ENCODE assay signal across 8 cellular contexts in genomic region chr5:36875051-36875788, GRCh38. TPM values are rescaled to one million over a fixed set of nuclear protein-coding genes. Genes with fewer than 3 reads are reported as not detected.
DNase-seq lines count a peak whose midpoint lies in the region; ATAC-seq, FAIRE-seq and TF ChIP-seq lines count a peak whose summit lies in the region.

No MANE protein-coding gene starts in this region.

- ATAC-seq in HepG2, result peak; percentile 4; the same call in 1 of the 3 replicates
- ATAC-seq in HG03442 (IDR thresholded peaks at IDR 0.05; ENCODE audit: unreplicated experiment), result no peak

- H3K36me3 ChIP-seq in colonic mucosa (no peaks in the 10 kb centered on the region), HepG2 (replicated peaks in 1 of 2; ENCODE audit: control insufficient read depth in 1 of 2, insufficient read depth in 2 of 2, low read length in 2 of 2) (no peaks in the 10 kb centered on the region)

- H3K27ac ChIP-seq in colonic mucosa, result peak overlapping the region; percentile 94
- H3K27ac ChIP-seq in HepG2 (ENCODE audit: extremely low read length, insufficient read depth, low read length), result peak overlapping the region; percentile 96

- H3K4me3 ChIP-seq in colonic mucosa (peak overlapping the region; percentile 75), HepG2 (replicated peaks in 1 of 3; ENCODE audit: insufficient read depth in 1 of 3, low read depth in 2 of 3, low read length in 3 of 3) (peak overlapping the region; percentile 95 to 99 (median 99))

- no peak for TF ChIP-seq RAD21 in HepG2 (CRISPR knock-in tag; IDR thresholded peaks at IDR 0.05)

- TF ChIP-seq EP300 in HepG2 (IDR thresholded peaks at IDR 0.05; ENCODE audit: low read depth in 2 of 2, low read length in 2 of 2) (no peak), HepG2 (CRISPR knock-in tag; IDR thresholded peaks at IDR 0.05; ENCODE audit: borderline replicate concordance) (no peak)

- peak overlapping the region; percentile 83 for H3K4me2 ChIP-seq in HepG2 (ENCODE audit: low read depth, low read length)

- 2% methylated on average over 16 of the region's 26 CpGs for WGBS in HepG2 (ENCODE audit: low lambda C conversion rate)

- H2AFZ ChIP-seq in HepG2 (ENCODE audit: low read length), result no peak overlapping the region

- H3K4me1 ChIP-seq in colonic mucosa, result peaks cover 6% of the 10 kb centered on the region
- peaks cover 34% of the 10 kb centered on the region for H3K4me1 ChIP-seq in HepG2 (ENCODE audit: insufficient read depth, low read length)

- no peak for TF ChIP-seq POLR2A in HepG2 (IDR thresholded peaks at IDR 0.05; ENCODE audit: insufficient read depth in 1 of 2, low read depth in 2 of 2, low read length in 2 of 2)

- DNase-seq in NCI-H2029 treated with DMSO at 0.1 percent for 48 hours (lab: John Stamatoyannopoulos, UW) (peak; percentile 20), NCI-H2029 (lab: John Stamatoyannopoulos, UW) (no peak), NCI-H1105 treated with DMSO at 0.1 percent for 48 hours (lab: John Stamatoyannopoulos, UW) (peak; percentile 18), colonic mucosa (peak; percentile 67), HepG2 (ENCODE audit: low spot score) (peak; percentile 13)
- DNase-seq in activated CD4-positive, alpha-beta T cell treated with anti-CD3 and anti-CD28 coated beads for 24 hours (ENCODE audit: low read depth in 2 of 2), result peak; percentile 18 to 24
- DNase-seq in stimulated activated CD4-positive, alpha-beta T cell treated with anti-CD3 and anti-CD28 coated beads, Interleukin-4, amount 100 ng/mL, for 4 hours, result peak; percentile 19 to 37

- H3K9ac ChIP-seq in colonic mucosa (ENCODE audit: low read depth in 2 of 2, low read length in 2 of 2) (peak overlapping the region; percentile 86 to 97), HepG2 (ENCODE audit: insufficient read depth, low read depth, low read length) (peak overlapping the region; percentile 97)

- intact Hi-C loops in colonic mucosa (cut with DNase I) (no loop called here), HepG2 (cut with micrococcal nuclease; ENCODE audit: unreplicated experiment) (loop anchor here (5.0 to 10.0 kb wide), 2 partner anchors 127 to 720 kb away; partner anchors contain the start of genes LMBRD2 and SKP2)

- in situ Hi-C loops in HepG2 (cut with HindIII; ENCODE audit: extremely low pct_ligation_motif_present, low pct_unique_long_range_greater_than_20kb), result no loop called here

- BruUV-seq in HepG2 (replicated peaks; lab: Mats Ljungman, UMichigan), result no TSS peak

- H3K27me3 ChIP-seq in colonic mucosa (no peaks in the 10 kb centered on the region), HepG2 (ENCODE audit: control insufficient read depth in 1 of 2, insufficient read depth in 2 of 2, low read length in 2 of 2) (peaks cover 0 to 3% of the 10 kb centered on the region in 2 experiments; a peak in 1 of 5 replicates)

- TF ChIP-seq CTCF in colonic mucosa (IDR thresholded peaks at IDR 0.05) (no peak), HepG2 (CRISPR knock-in tag; IDR thresholded peaks at IDR 0.05) (no peak)

- CTCF ChIA-PET in HepG2 (lab: Yijun Ruan, JAX; ENCODE audit: low intra/inter-chr PET ratio, low total read pairs), result no interaction called here

- H3K9me3 ChIP-seq in colonic mucosa (no peaks in the 10 kb centered on the region), HepG2 (ENCODE audit: low read length) (no peaks in the 10 kb centered on the region)

- peaks cover 76% of the 10 kb centered on the region for H3K79me2 ChIP-seq in HepG2 (ENCODE audit: insufficient read depth, low read length)

- peaks cover 35% of the 10 kb centered on the region for H4K20me1 ChIP-seq in HepG2 (ENCODE audit: insufficient read depth, low read length)

- no peak for FAIRE-seq in HepG2 (lab: Jason Lieb, UNC)

- POLR2A ChIA-PET in HepG2 (lab: Yijun Ruan, JAX), result interaction anchor here (1.1 to 1.7 kb wide), 2 partner anchors 9 to 129 kb away, joined by 3 to 4 read pairs; no protein-coding TSS in a partner anchor

TF ChIP-seq in HepG2, 621 proteins besides CTCF, POLR2A, EP300 and RAD21:
- peak; percentile 45 for TF ChIP-seq ASH2L (IDR thresholded peaks at IDR 0.05; ENCODE audit: insufficient read length, low read depth, low read length)
- TF ChIP-seq RFX1 (IDR thresholded peaks at IDR 0.05), result no peak
- TF ChIP-seq ZNF296 (CRISPR knock-in tag; conservative IDR thresholded peaks at IDR 0.05), result no peak
- peak; percentile 13; the same call in 1 of the 2 replicates for TF ChIP-seq MEIS1 (CRISPR knock-in tag; IDR thresholded peaks at IDR 0.05; ENCODE audit: borderline replicate concordance)
- 0 out of 2 replicates have a peak, but pooled peaks have one; percentile 18 for TF ChIP-seq MEF2D (CRISPR knock-in tag; IDR thresholded peaks at IDR 0.05)
- 0 out of 2 replicates have a peak, but pooled peaks have one; percentile 32 for TF ChIP-seq PATZ1 (CRISPR knock-in tag; IDR thresholded peaks at IDR 0.05)

RNA-seq across cellular contexts. Expression of gene NIPBL, which starts 1.3 kb away (rescaled TPM):
- total RNA-seq in colonic mucosa (10 to 100 TPM; 47.6 to 59.2 TPM), HepG2 (2016; rRNA removed; fragmentation: Illumina TruSeq; extraction: Trizol) (12.3 and 30.5 TPM in 2 replicates)
- total RNA-seq in HepG2 (2016; cell fraction: cytosol; rRNA removed; fragmentation: Illumina TruSeq; extraction: Trizol; ENCODE audit: low read depth), result 24.0 and 27.8 TPM in 2 replicates
- 9.1 and 33.0 TPM in 2 replicates for total RNA-seq in HepG2 (2016; cell fraction: insoluble cytoplasmic fraction; rRNA removed; fragmentation: Illumina TruSeq; extraction: Trizol)
- total RNA-seq in HepG2 (2016; cell fraction: membrane; rRNA removed; fragmentation: Illumina TruSeq; extraction: Trizol), result 26.1 and 28.9 TPM in 2 replicates
- total RNA-seq in HepG2 (2016; cell fraction: nucleus; rRNA removed; fragmentation: Illumina TruSeq; extraction: Trizol), result 33.1 and 36.7 TPM in 2 replicates
- 24.1 and 32.3 TPM in 2 replicates for polyA plus RNA-seq in HepG2 (2011; rRNA removed)
- 12.5 and 17.2 TPM in 2 replicates for polyA plus RNA-seq in HepG2 (2011; cell fraction: cytosol; rRNA removed)
- polyA plus RNA-seq in HepG2 (2011; cell fraction: nucleus; rRNA removed), result 26.2 and 31.4 TPM in 2 replicates
- 14.9 and 21.2 TPM in 2 replicates for polyA plus RNA-seq in HepG2 (2012)
- polyA plus RNA-seq in HepG2 (2016; cell fraction: cytosol; fragmentation: Illumina TruSeq; extraction: Trizol; ENCODE audit: low read depth), result 0.62 and 0.76 TPM in 2 replicates
- polyA plus RNA-seq in HepG2 (2016; cell fraction: insoluble cytoplasmic fraction; fragmentation: Illumina TruSeq; extraction: Trizol; ENCODE audit: low read depth), result 34.6 and 35.0 TPM in 2 replicates
- polyA plus RNA-seq in HepG2 (2016; cell fraction: membrane; fragmentation: Illumina TruSeq; extraction: Trizol; ENCODE audit: low read depth), result 1.9 and 2.1 TPM in 2 replicates
- 28.9 and 29.4 TPM in 2 replicates for polyA plus RNA-seq in HepG2 (2016; cell fraction: nucleus; fragmentation: Illumina TruSeq; extraction: Trizol; ENCODE audit: insufficient read depth, low read depth)
- polyA minus RNA-seq in HepG2 (2011; rRNA and poly(A)+ RNA removed; ENCODE audit: low replicate concordance), result 84.7 and 239 TPM in 2 replicates
- polyA minus RNA-seq in HepG2 (2011; cell fraction: cytosol; rRNA and poly(A)+ RNA removed), result 35.3 and 42.1 TPM in 2 replicates
- polyA minus RNA-seq in HepG2 (2011; cell fraction: nucleus; rRNA and poly(A)+ RNA removed), result 159 and 172 TPM in 2 replicates
